In the genomic region with DNA sequence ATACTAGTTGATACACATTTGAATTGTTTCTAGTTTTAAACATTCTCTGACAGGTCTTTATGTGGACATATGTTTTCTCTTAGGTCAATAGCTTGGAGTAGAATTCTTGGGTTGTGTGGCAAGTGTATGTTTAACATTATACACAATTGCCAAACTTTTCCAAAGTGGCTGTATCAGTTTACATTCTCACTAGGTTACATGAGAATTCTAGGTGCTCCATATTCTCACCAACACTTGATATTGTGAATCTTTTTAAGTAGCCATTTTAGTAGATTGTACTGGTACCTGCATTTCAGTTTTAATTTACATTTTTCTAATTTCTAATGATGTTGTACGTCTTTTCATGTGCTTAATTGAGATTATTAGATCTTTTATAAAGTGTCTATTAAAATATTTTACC, we compare ENCODE assay signal across 1 cellular context.
TF ChIP-seq lines count a peak whose summit lies in the region.

No MANE protein-coding gene starts in this region.

TF ChIP-seq in K562, 482 proteins besides CTCF, POLR2A, EP300 and RAD21 (continued from another document):
- 0 out of 3 replicates have a peak, but pooled peaks of 1 of the 2 experiments have one; percentile 70 for TF ChIP-seq CBX3 (IDR thresholded peaks at IDR 0.05; ENCODE audit: borderline replicate concordance in 1 of 2, low read length in 2 of 2)
TF ChIP-seq in K562: peak in this region for 4.
